40 cellular contexts compared by ENCODE assay signal in the genomic region with DNA sequence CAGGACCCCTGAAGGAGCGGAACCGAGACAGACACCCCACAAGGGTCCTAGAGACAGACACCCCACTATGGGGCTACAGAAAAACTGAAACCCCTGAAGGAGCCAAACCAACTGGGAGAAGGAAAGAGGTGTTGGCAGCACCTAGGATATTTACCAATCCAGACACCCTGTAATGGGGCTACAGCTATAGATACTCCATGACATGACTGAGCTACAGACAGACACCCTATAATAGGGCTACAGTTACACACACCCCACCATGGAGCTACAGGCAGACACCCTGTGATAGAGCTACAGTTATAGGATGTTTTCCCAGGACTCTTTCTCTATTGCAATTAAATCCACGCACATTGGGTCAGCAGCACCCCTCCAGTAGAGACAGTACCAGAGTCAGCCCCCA. TPM values are rescaled to one million over a fixed set of nuclear protein-coding genes. Genes with fewer than 3 reads are reported as not detected.
"Had no signal": no experiment of that assay in that cellular context is flagged by ENCODE, and none has a peak within 500 bp of the region (broad histone marks: within the 10 kb centered on the region; RNA-seq: fewer than 3 reads in every experiment).

No MANE protein-coding gene starts in this region.

- H3K36me3 Mint-ChIP-seq: activated naive CD4-positive, alpha-beta T cell treated with anti-CD3 and anti-CD28 coated beads, Interleukin-2, amount 10 ng/mL, durations not matched to agents 7 days and 5 days; activated naive CD4-positive, alpha-beta T cell treated with anti-CD3 and anti-CD28 coated beads, Interleukin-2, amount 50 U/mL, for 24 hours; activated naive CD4-positive, alpha-beta T cell treated with anti-CD3 and anti-CD28 coated beads, Interleukin-2, amount 50 U/mL, for 72 hours; activated naive CD8-positive, alpha-beta T cell; activated naive CD8-positive, alpha-beta T cell treated with anti-CD3 and anti-CD28 coated beads for 36 hours; activated naive CD8-positive, alpha-beta T cell treated with anti-CD3 and anti-CD28 coated beads, Interleukin-2, amount 10 ng/mL, durations not matched to agents 7 days and 5 days; brain had no signal

- H3K4me1 ChIP-seq: adrenal gland, ascending aorta, breast epithelium had no signal

- H3K36me3 ChIP-seq: adrenal gland, ascending aorta, brain microvascular endothelial cell, breast epithelium, cardiac muscle cell had no signal

- H3K9me3 ChIP-seq: adrenal gland, ascending aorta, body of pancreas, breast epithelium had no signal

- H3K27ac ChIP-seq: adrenal gland, ascending aorta, body of pancreas, brain microvascular endothelial cell, breast epithelium, cardiac muscle cell had no signal

- H3K4me3 ChIP-seq: adrenal gland, ascending aorta, body of pancreas, breast epithelium, cardiac muscle cell had no signal

- H3K27me3 Mint-ChIP-seq: activated naive CD4-positive, alpha-beta T cell treated with anti-CD3 and anti-CD28 coated beads, Interleukin-2, amount 10 ng/mL, durations not matched to agents 7 days and 5 days; activated naive CD4-positive, alpha-beta T cell treated with anti-CD3 and anti-CD28 coated beads, Interleukin-2, amount 50 U/mL, for 24 hours; activated naive CD8-positive, alpha-beta T cell; activated naive CD8-positive, alpha-beta T cell treated with anti-CD3 and anti-CD28 coated beads for 36 hours; activated naive CD8-positive, alpha-beta T cell treated with anti-CD3 and anti-CD28 coated beads, Interleukin-2, amount 10 ng/mL, durations not matched to agents 7 days and 5 days; activated naive CD8-positive, alpha-beta T cell treated with anti-CD3 and anti-CD28 coated beads, Interleukin-2, amount 50 U/mL, for 24 hours; activated T-cell treated with anti-CD3 and anti-CD28 coated beads, Interleukin-2, amount 50 U/mL, for 24 hours; activated T-helper 17 cell treated with anti-CD3 and anti-CD28 coated beads, Interleukin-2, amount 50 U/mL, for 72 hours had no signal

- H3K27ac Mint-ChIP-seq: activated naive CD4-positive, alpha-beta T cell treated with anti-CD3 and anti-CD28 coated beads for 36 hours; activated naive CD4-positive, alpha-beta T cell treated with anti-CD3 and anti-CD28 coated beads, Interleukin-2, amount 10 ng/mL, durations not matched to agents 7 days and 5 days; activated naive CD4-positive, alpha-beta T cell treated with anti-CD3 and anti-CD28 coated beads, Interleukin-2, amount 50 U/mL, for 24 hours; activated naive CD4-positive, alpha-beta T cell treated with anti-CD3 and anti-CD28 coated beads, Interleukin-2, amount 50 U/mL, for 72 hours; activated naive CD8-positive, alpha-beta T cell; activated naive CD8-positive, alpha-beta T cell treated with anti-CD3 and anti-CD28 coated beads for 36 hours; activated naive CD8-positive, alpha-beta T cell treated with anti-CD3 and anti-CD28 coated beads, Interleukin-2, amount 10 ng/mL, durations not matched to agents 7 days and 5 days; activated naive CD8-positive, alpha-beta T cell treated with anti-CD3 and anti-CD28 coated beads, Interleukin-2, amount 50 U/mL, for 24 hours; activated T-cell treated with anti-CD3 and anti-CD28 coated beads, Interleukin-2, amount 50 U/mL, for 24 hours; activated T-cell treated with anti-CD3 and anti-CD28 coated beads, Interleukin-2, amount 50 U/mL, for 72 hours; activated T-helper 1 cell treated with anti-CD3 and anti-CD28 coated beads, Interleukin-12 subunit alpha, Interleukin-12 subunit beta, Interleukin-2, Interleukin-4 antibody, amounts not matched to agents 30 ng/mL and 10 ng/mL and 1 ng/mL, durations not matched to agents 14 hours and 24 hours and 36 hours; activated T-helper 17 cell treated with anti-CD3 and anti-CD28 coated beads, Interleukin-2, amount 50 U/mL, for 72 hours; activated T-helper 2 cell treated with anti-CD3 and anti-CD28 coated beads, Interferon-gamma antibody, Interleukin-2, Interleukin-4, amounts not matched to agents 10 μg/mL and 5 μg/mL and 100 μg/mL, durations not matched to agents 14 hours and 24 hours and 36 hours; brain had no signal

- H3K4me1 Mint-ChIP-seq: brain; central memory CD8-positive, alpha-beta T cell had no signal

- H3K27me3 ChIP-seq: adrenal gland, ascending aorta, body of pancreas, brain microvascular endothelial cell, breast epithelium, cardiac muscle cell had no signal

- ATAC-seq: activated naive CD4-positive, alpha-beta T cell treated with anti-CD3 and anti-CD28 coated beads, Interleukin-2, amount 50 U/mL, for 72 hours; activated naive CD8-positive, alpha-beta T cell treated with anti-CD3 and anti-CD28 coated beads, Interleukin-2, amount 50 U/mL, for 24 hours; activated T-cell treated with anti-CD3 and anti-CD28 coated beads, Interleukin-2, amount 50 U/mL, for 4 hours; activated T-cell treated with anti-CD3 and anti-CD28 coated beads, Interleukin-2, amount 50 U/mL, for 72 hours; activated T-helper 17 cell treated with anti-CD3 and anti-CD28 coated beads, Interleukin-2, amount 50 U/mL, for 72 hours; body of pancreas had no signal

- H3K9me3 Mint-ChIP-seq: activated naive CD4-positive, alpha-beta T cell treated with anti-CD3 and anti-CD28 coated beads for 36 hours; activated naive CD4-positive, alpha-beta T cell treated with anti-CD3 and anti-CD28 coated beads, Interleukin-2, amount 10 ng/mL, durations not matched to agents 7 days and 5 days; activated naive CD4-positive, alpha-beta T cell treated with anti-CD3 and anti-CD28 coated beads, Interleukin-2, amount 50 U/mL, for 24 hours; activated naive CD4-positive, alpha-beta T cell treated with anti-CD3 and anti-CD28 coated beads, Interleukin-2, amount 50 U/mL, for 72 hours; activated naive CD8-positive, alpha-beta T cell treated with anti-CD3 and anti-CD28 coated beads for 36 hours; activated naive CD8-positive, alpha-beta T cell treated with anti-CD3 and anti-CD28 coated beads, Interleukin-2, amount 10 ng/mL, durations not matched to agents 7 days and 5 days; activated naive CD8-positive, alpha-beta T cell treated with anti-CD3 and anti-CD28 coated beads, Interleukin-2, amount 50 U/mL, for 24 hours; activated T-cell treated with anti-CD3 and anti-CD28 coated beads, Interleukin-2, amount 50 U/mL, for 24 hours; activated T-cell treated with anti-CD3 and anti-CD28 coated beads, Interleukin-2, amount 50 U/mL, for 4 hours; activated T-cell treated with anti-CD3 and anti-CD28 coated beads, Interleukin-2, amount 50 U/mL, for 72 hours; activated T-helper 1 cell treated with anti-CD3 and anti-CD28 coated beads, Interleukin-12 subunit alpha, Interleukin-12 subunit beta, Interleukin-2, Interleukin-4 antibody, amounts not matched to agents 30 ng/mL and 10 ng/mL and 1 ng/mL, durations not matched to agents 14 hours and 24 hours and 36 hours; activated T-helper 17 cell treated with anti-CD3 and anti-CD28 coated beads, Interleukin-2, amount 50 U/mL, for 72 hours; activated T-helper 2 cell treated with anti-CD3 and anti-CD28 coated beads, Interferon-gamma antibody, Interleukin-2, Interleukin-4, amounts not matched to agents 10 μg/mL and 5 μg/mL and 100 μg/mL, durations not matched to agents 14 hours and 24 hours and 36 hours; central memory CD8-positive, alpha-beta T cell had no signal

- DNase-seq: activated effector memory CD4-positive, alpha-beta T cell treated with anti-CD3 and anti-CD28 coated beads, Interleukin-2, amount 50 U/mL, for 16 hours; activated effector memory CD4-positive, alpha-beta T cell treated with Interleukin-2 at 50 U/mL for 16 hours; activated gamma-delta T cell; activated gamma-delta T cell treated with Interleukin-2 at 50 U/mL for 16 hours; activated naive CD4-positive, alpha-beta T cell; activated naive CD4-positive, alpha-beta T cell treated with anti-CD3 and anti-CD28 coated beads for 36 hours; activated naive CD4-positive, alpha-beta T cell treated with anti-CD3 and anti-CD28 coated beads, Interleukin-2, amount 10 ng/mL, durations not matched to agents 7 days and 5 days; activated naive CD4-positive, alpha-beta T cell treated with anti-CD3 and anti-CD28 coated beads, Interleukin-2, amount 50 U/mL, for 16 hours; activated naive CD4-positive, alpha-beta T cell treated with Interleukin-2 at 50 U/mL for 16 hours; activated naive CD8-positive, alpha-beta T cell treated with anti-CD3 and anti-CD28 coated beads for 36 hours; activated naive CD8-positive, alpha-beta T cell treated with anti-CD3 and anti-CD28 coated beads, Interleukin-2, amount 10 ng/mL, durations not matched to agents 7 days and 5 days; activated naive CD8-positive, alpha-beta T cell treated with anti-CD3 and anti-CD28 coated beads, Interleukin-2, amount 50 U/mL, for 24 hours; activated T-cell treated with anti-CD3 and anti-CD28 coated beads for 4 hours; activated T-cell treated with anti-CD3 and anti-CD28 coated beads, Interleukin-2, amount 50 U/mL, for 1 hour; activated T-cell treated with anti-CD3 and anti-CD28 coated beads, Interleukin-2, amount 50 U/mL, for 24 hours; activated T-cell treated with anti-CD3 and anti-CD28 coated beads, Interleukin-2, amount 50 U/mL, for 4 hours; activated T-cell treated with anti-CD3 and anti-CD28 coated beads, Interleukin-2, amount 50 U/mL, for 48 hours; activated T-cell treated with anti-CD3 and anti-CD28 coated beads, Interleukin-2, amount 50 U/mL, for 72 hours; adrenal gland; amniotic stem cell; amygdala; anterior cingulate cortex; aorta; body of pancreas; brain microvascular endothelial cell; caudate nucleus; central memory CD4-positive, alpha-beta T cell; cerebellar nuclear complex had no signal

- H3K4me3 Mint-ChIP-seq: activated naive CD4-positive, alpha-beta T cell treated with anti-CD3 and anti-CD28 coated beads for 36 hours; activated naive CD4-positive, alpha-beta T cell treated with anti-CD3 and anti-CD28 coated beads, Interleukin-2, amount 10 ng/mL, durations not matched to agents 7 days and 5 days; activated naive CD4-positive, alpha-beta T cell treated with anti-CD3 and anti-CD28 coated beads, Interleukin-2, amount 50 U/mL, for 24 hours; activated naive CD8-positive, alpha-beta T cell; activated naive CD8-positive, alpha-beta T cell treated with anti-CD3 and anti-CD28 coated beads for 36 hours; activated naive CD8-positive, alpha-beta T cell treated with anti-CD3 and anti-CD28 coated beads, Interleukin-2, amount 10 ng/mL, durations not matched to agents 7 days and 5 days; activated naive CD8-positive, alpha-beta T cell treated with anti-CD3 and anti-CD28 coated beads, Interleukin-2, amount 50 U/mL, for 24 hours; activated T-cell treated with anti-CD3 and anti-CD28 coated beads, Interleukin-2, amount 50 U/mL, for 24 hours; activated T-cell treated with anti-CD3 and anti-CD28 coated beads, Interleukin-2, amount 50 U/mL, for 4 hours; activated T-cell treated with anti-CD3 and anti-CD28 coated beads, Interleukin-2, amount 50 U/mL, for 72 hours; activated T-helper 1 cell treated with anti-CD3 and anti-CD28 coated beads, Interleukin-12 subunit alpha, Interleukin-12 subunit beta, Interleukin-2, Interleukin-4 antibody, amounts not matched to agents 30 ng/mL and 10 ng/mL and 1 ng/mL, durations not matched to agents 14 hours and 24 hours and 36 hours; activated T-helper 17 cell treated with anti-CD3 and anti-CD28 coated beads, Interleukin-2, amount 50 U/mL, for 72 hours; brain; central memory CD8-positive, alpha-beta T cell had no signal

RNA-seq across cellular contexts. Expression of a gene that starts 22.6 kb away (rescaled TPM):
- total RNA-seq: activated naive CD4-positive, alpha-beta T cell treated with anti-CD3 and anti-CD28 coated beads for 36 hours; activated naive CD4-positive, alpha-beta T cell treated with anti-CD3 and anti-CD28 coated beads, Interleukin-2, amount 50 U/mL, for 72 hours; activated naive CD8-positive, alpha-beta T cell treated with anti-CD3 and anti-CD28 coated beads for 36 hours; activated naive CD8-positive, alpha-beta T cell treated with anti-CD3 and anti-CD28 coated beads, Interleukin-2, amount 10 ng/mL, durations not matched to agents 7 days and 5 days; activated T-cell treated with anti-CD3 and anti-CD28 coated beads, Interleukin-2, amount 50 U/mL, for 4 hours; activated T-cell treated with anti-CD3 and anti-CD28 coated beads, Interleukin-2, amount 50 U/mL, for 72 hours; activated T-helper 1 cell treated with anti-CD3 and anti-CD28 coated beads, Interleukin-12 subunit alpha, Interleukin-12 subunit beta, Interleukin-2, Interleukin-4 antibody, amounts not matched to agents 30 ng/mL and 10 ng/mL and 1 ng/mL, durations not matched to agents 14 hours and 24 hours and 36 hours; activated T-helper 17 cell treated with anti-CD3 and anti-CD28 coated beads, Interleukin-2, amount 50 U/mL, for 72 hours; activated T-helper 2 cell treated with anti-CD3 and anti-CD28 coated beads, Interferon-gamma antibody, Interleukin-2, Interleukin-4, amounts not matched to agents 10 μg/mL and 5 μg/mL and 100 μg/mL, durations not matched to agents 14 hours and 24 hours and 36 hours; adrenal gland; ascending aorta; astrocyte; body of pancreas; breast epithelium had no signal
